23 cellular contexts compared by ENCODE assay signal in genomic region chr1:53037159-53037558, GRCh38. TPM values are rescaled to one million over a fixed set of nuclear protein-coding genes. Genes with fewer than 3 reads are reported as not detected.
"Had no signal": no experiment of that assay in that cellular context is flagged by ENCODE, and none has a peak within 500 bp of the region (broad histone marks: within the 10 kb centered on the region; RNA-seq: fewer than 3 reads in every experiment).

No MANE protein-coding gene starts in this region.

- H3K9me3 ChIP-seq: esophagus muscularis mucosa, gastroesophageal sphincter, heart right ventricle, mucosa of descending colon, neutrophil, pancreas, right atrium auricular region, sigmoid colon, testis, tibial artery had no signal

- H3K27me3 ChIP-seq: esophagus muscularis mucosa, foreskin keratinocyte, gastroesophageal sphincter, heart right ventricle, neutrophil, pancreas, right atrium auricular region, sigmoid colon, testis, tibial artery had no signal

- DNase-seq: dermis blood vessel endothelial cell; effector memory CD4-positive, alpha-beta T cell; foreskin keratinocyte; heart right ventricle; hippocampal formation; left ventricle myocardium superior; mucosa of descending colon; naive B cell; pancreas; sigmoid colon; stimulated activated CD4-positive, alpha-beta T cell treated with anti-CD3 and anti-CD28 coated beads, Interleukin-2, amount 100 ng/mL, for 24 hours; stimulated activated CD4-positive, alpha-beta T cell treated with anti-CD3 and anti-CD28 coated beads, Interleukin-4, amount 100 ng/mL, for 24 hours; stimulated activated naive CD8-positive, alpha-beta T cell treated with anti-CD3 and anti-CD28 coated beads, Interleukin-15, Interleukin-2, amounts not matched to agents 100 U/mL and 50 U/mL, for 24 hours; substantia nigra; testis; tibial artery had no signal

- H3K27ac ChIP-seq: coronary artery, esophagus muscularis mucosa, foreskin keratinocyte, gastroesophageal sphincter, heart right ventricle, neutrophil, pancreas, right atrium auricular region, sigmoid colon, testis, tibial artery had no signal

- H3K4me3 ChIP-seq: coronary artery, esophagus muscularis mucosa, gastroesophageal sphincter, heart right ventricle, lung, mucosa of descending colon, pancreas, right atrium auricular region, sigmoid colon, testis, tibial artery had no signal

- H3K4me1 ChIP-seq: esophagus muscularis mucosa, gastroesophageal sphincter, heart right ventricle, pancreas, right atrium auricular region, tibial artery had no signal

RNA-seq across cellular contexts. Expression of gene PODN, which starts 24.9 kb away (rescaled TPM):
- total RNA-seq: dermis blood vessel endothelial cell; foreskin keratinocyte; natural killer cell treated with Interleukin-12 subunit alpha and Interleukin-12 subunit beta and Interleukin-15 and Interleukin-18, amount 100 ng/mL, for 72 hours had no signal
